8 cellular contexts compared by ENCODE assay signal in genomic region chr2:101751875-101752619, GRCh38. TPM values are rescaled to one million over a fixed set of nuclear protein-coding genes. Genes with fewer than 3 reads are reported as not detected.
DNase-seq lines count a peak whose midpoint lies in the region; ATAC-seq and TF ChIP-seq lines count a peak whose summit lies in the region.

No MANE protein-coding gene starts in this region.

- TF ChIP-seq EP300 in gastroesophageal sphincter (IDR thresholded peaks at IDR 0.05): no peak

- no peak overlapping the region for H3K4me3 ChIP-seq in BLaER1
- no peak overlapping the region for H3K4me3 ChIP-seq in gastroesophageal sphincter
- H3K4me3 ChIP-seq in WERI-Rb-1 (ENCODE audit: low read depth, low read length): no peak overlapping the region

- H4K20me1 ChIP-seq in BLaER1: peaks cover 81% of the 10 kb centered on the region

- ATAC-seq in GM21367 (IDR thresholded peaks at IDR 0.05; ENCODE audit: unreplicated experiment) (peak; percentile 76), HG03520 (IDR thresholded peaks at IDR 0.05; ENCODE audit: unreplicated experiment) (peak; percentile 66), gastroesophageal sphincter (no peak)

- WGBS in gastroesophageal sphincter (ENCODE audit: low coverage in 1 of 2), 2 donors: 14 to 18% methylated on average over 3 of the region's 3 CpGs

- peak overlapping the region; percentile 11; the same call in 1 of the 2 replicates for H3K9ac ChIP-seq in BLaER1

- no peaks in the 10 kb centered on the region for H3K27me3 Mint-ChIP-seq in activated naive CD4-positive, alpha-beta T cell treated with anti-CD3 and anti-CD28 coated beads for 36 hours (ENCODE audit: low read depth)

- H3K36me3 ChIP-seq in BLaER1: peaks cover 30% of the 10 kb centered on the region
- no peaks in the 10 kb centered on the region for H3K36me3 ChIP-seq in gastroesophageal sphincter
- peaks cover 3% of the 10 kb centered on the region; the same call in 1 of the 2 replicates for H3K36me3 ChIP-seq in WERI-Rb-1

- TF ChIP-seq POLR2A in gastroesophageal sphincter (IDR thresholded peaks at IDR 0.05): no peak

- H3K4me1 ChIP-seq in BLaER1 (peaks cover 56% of the 10 kb centered on the region), gastroesophageal sphincter (peaks cover 29 to 77% (median 44%) of the 10 kb centered on the region in 3 donors)

- DNase-seq in HuH-7 (ENCODE audit: low spot score) (no peak), WERI-Rb-1 (no peak)
- no peak for DNase-seq in activated naive CD4-positive, alpha-beta T cell treated with anti-CD3 and anti-CD28 coated beads for 36 hours
- DNase-seq in stimulated activated naive CD4-positive, alpha-beta T cell (lab: John Stamatoyannopoulos, UW): no peak

- CTCF ChIA-PET in activated naive CD4-positive, alpha-beta T cell treated with anti-CD3 and anti-CD28 coated beads for 36 hours (lab: Charles Lee): interaction anchor here (1.1 to 1.7 kb wide), 3 partner anchors 11 to 79 kb away, joined by 3 to 7 read pairs (median 3); no protein-coding TSS in a partner anchor

- H3K4me2 ChIP-seq in BLaER1: peak overlapping the region; percentile 65

- no peak overlapping the region for H3K27ac Mint-ChIP-seq in activated naive CD4-positive, alpha-beta T cell treated with anti-CD3 and anti-CD28 coated beads for 36 hours

- H3K4me3 Mint-ChIP-seq in activated naive CD4-positive, alpha-beta T cell treated with anti-CD3 and anti-CD28 coated beads for 36 hours: no peak overlapping the region

- H3K27me3 ChIP-seq in BLaER1: no peaks in the 10 kb centered on the region
- no peaks in the 10 kb centered on the region for H3K27me3 ChIP-seq in gastroesophageal sphincter
- no peaks in the 10 kb centered on the region for H3K27me3 ChIP-seq in WERI-Rb-1 (ENCODE audit: insufficient read depth, low read depth, severe bottlenecking)

- intact Hi-C loops in activated naive CD4-positive, alpha-beta T cell treated with anti-CD3 and anti-CD28 coated beads for 36 hours (cut with micrococcal nuclease): no loop called here

- H3K27ac ChIP-seq in BLaER1 (peak overlapping the region; percentile 24; the same call in 1 of the 2 replicates), gastroesophageal sphincter (peak overlapping the region in 3 of 4 donors; percentile 19 to 41 (median 30)), WERI-Rb-1 (no peak overlapping the region)

- peaks cover 19% of the 10 kb centered on the region for H3K9me3 ChIP-seq in BLaER1
- no peaks in the 10 kb centered on the region for H3K9me3 ChIP-seq in gastroesophageal sphincter
- no peaks in the 10 kb centered on the region for H3K9me3 ChIP-seq in WERI-Rb-1 (ENCODE audit: severe bottlenecking)

- TF ChIP-seq CTCF in gastroesophageal sphincter (IDR thresholded peaks at IDR 0.05) (no peak), WERI-Rb-1 (IDR thresholded peaks at IDR 0.05; ENCODE audit: low read depth, low read length) (no peak)

- H3K9me3 Mint-ChIP-seq in activated naive CD4-positive, alpha-beta T cell treated with anti-CD3 and anti-CD28 coated beads for 36 hours: no peaks in the 10 kb centered on the region

- peaks cover 74% of the 10 kb centered on the region for H3K4me1 Mint-ChIP-seq in activated naive CD4-positive, alpha-beta T cell treated with anti-CD3 and anti-CD28 coated beads for 36 hours (ENCODE audit: low read depth)

- peaks cover 4% of the 10 kb centered on the region for H3K36me3 Mint-ChIP-seq in activated naive CD4-positive, alpha-beta T cell treated with anti-CD3 and anti-CD28 coated beads for 36 hours (ENCODE audit: low read depth)

RNA-seq across cellular contexts. Expression of gene MAP4K4, which starts 54.5 kb away (rescaled TPM):
- 10 to 100 TPM; 35.8 to 59.5 (median 48.9) TPM for total RNA-seq in gastroesophageal sphincter
- 100 to 1,000 TPM; 126 to 131 TPM for total RNA-seq in activated naive CD4-positive, alpha-beta T cell treated with anti-CD3 and anti-CD28 coated beads for 36 hours
